ENCODE assay signal across 20 cellular contexts in genomic region chr18:43170586-43170985, GRCh38. TPM values are rescaled to one million over a fixed set of nuclear protein-coding genes. Genes with fewer than 3 reads are reported as not detected.
DNase-seq lines count a peak whose midpoint lies in the region; ATAC-seq, FAIRE-seq and TF ChIP-seq lines count a peak whose summit lies in the region.
"Had no signal": no experiment of that assay in that cellular context is flagged by ENCODE, and none has a peak within 500 bp of the region (broad histone marks: within the 10 kb centered on the region; RNA-seq: fewer than 3 reads in every experiment).

No MANE protein-coding gene starts in this region.

- intact Hi-C loops in pancreas (cut with DNase I) (no loop called here), Right ventricle myocardium superior (cut with DNase I) (no loop called here)

- FAIRE-seq in pancreas (lab: Jason Lieb, UNC), result no peak
- FAIRE-seq: RCC 7860 had no signal

- no peak overlapping the region for H3K4me3 Mint-ChIP-seq in H9
- H3K4me3 Mint-ChIP-seq in stimulated activated naive B cell treated with anti-CD40 and anti-IgM and Interleukin-4, amounts not matched to agents 10 μg/mL and 1 μg/mL and 100 μg/mL, for 72 hours, result no peak overlapping the region

- H3K9me2 ChIP-seq in OCI-LY1 (ENCODE audit: low read depth, low read length), result no peaks in the 10 kb centered on the region

- no peaks in the 10 kb centered on the region for H3K4me1 ChIP-seq in H9 (ENCODE audit: insufficient read depth, low read length)
- no peaks in the 10 kb centered on the region for H3K4me1 ChIP-seq in OCI-LY1 (ENCODE audit: insufficient read depth, low read length, severe bottlenecking)
- no peaks in the 10 kb centered on the region for H3K4me1 ChIP-seq in pancreas
- H3K4me1 ChIP-seq: BLaER1 had no signal

- no peaks in the 10 kb centered on the region for H3K23me2 ChIP-seq in H9 (ENCODE audit: insufficient read length, low read depth, low read length, poor library complexity, severe bottlenecking)

- peaks cover 18 to 21% of the 10 kb centered on the region in 2 experiments; a peak in 4 of 5 replicates for H3K9me3 Mint-ChIP-seq in H9
- H3K9me3 Mint-ChIP-seq in stimulated activated naive B cell treated with anti-CD40 and anti-IgM and Interleukin-4, amounts not matched to agents 10 μg/mL and 1 μg/mL and 100 μg/mL, for 72 hours, result peaks cover 7 to 11% of the 10 kb centered on the region in 2 donors

- no peak overlapping the region for H4K5ac ChIP-seq in H9 (ENCODE audit: insufficient read length, low read depth, low read length)

- DNase-seq in ELF-1 (ENCODE audit: low read depth, low spot score) (peak; percentile 6), H9 (peak; percentile 45), fibroblast of the aortic adventitia (ENCODE audit: low read depth) (no peak), pancreas (no peak), Right ventricle myocardium superior (no peak)
- DNase-seq in stimulated activated naive B cell treated with anti-CD40 and anti-IgM and Interleukin-4, amounts not matched to agents 10 μg/mL and 1 μg/mL and 100 μg/mL, for 72 hours, result no peak
- DNase-seq: DMS153, IMR-90, NCI-H1105, NCI-H187, NCI-H446, SHP77 treated with DMSO at 0.1 percent for 48 hours had no signal

- H3K9me3 ChIP-seq in H9 (ENCODE audit: control insufficient read depth, low read depth, low read length) (peaks cover 18% of the 10 kb centered on the region), OCI-LY1 (ENCODE audit: low read length) (no peaks in the 10 kb centered on the region), pancreas (no peaks in the 10 kb centered on the region)

- H3K27me3 ChIP-seq in H9 (ENCODE audit: insufficient read depth, low read length) (no peaks in the 10 kb centered on the region), OCI-LY1 (ENCODE audit: insufficient read depth, low read length) (no peaks in the 10 kb centered on the region), pancreas (no peaks in the 10 kb centered on the region)
- H3K27me3 ChIP-seq: BLaER1 had no signal

- H4K8ac ChIP-seq in H9 (replicated peaks; ENCODE audit: insufficient read length, low read depth, low read length), result no peak overlapping the region

- H3K4me2 ChIP-seq in H9 (ENCODE audit: insufficient read depth, insufficient read length, low read length), result no peak overlapping the region
- H3K4me2 ChIP-seq in OCI-LY1 (ENCODE audit: low read length), result no peak overlapping the region
- H3K4me2 ChIP-seq: BLaER1 had no signal

- no peak overlapping the region for H3K27ac Mint-ChIP-seq in H9
- no peak overlapping the region for H3K27ac Mint-ChIP-seq in stimulated activated naive B cell treated with anti-CD40 and anti-IgM and Interleukin-4, amounts not matched to agents 10 μg/mL and 1 μg/mL and 100 μg/mL, for 72 hours

- H3K79me2 ChIP-seq in H9 (ENCODE audit: insufficient read depth, low read length) (peaks cover 2% of the 10 kb centered on the region; the same call in 1 of the 2 replicates), OCI-LY1 (ENCODE audit: insufficient read depth, low read length) (no peaks in the 10 kb centered on the region)

- no peaks in the 10 kb centered on the region for H3K4me1 Mint-ChIP-seq in H9
- no peaks in the 10 kb centered on the region for H3K4me1 Mint-ChIP-seq in stimulated activated naive B cell treated with anti-CD40 and anti-IgM and Interleukin-4, amounts not matched to agents 10 μg/mL and 1 μg/mL and 100 μg/mL, for 72 hours

- H2BK15ac ChIP-seq in H9 (ENCODE audit: low read depth, low read length), result no peak overlapping the region

- TF ChIP-seq CTCF in H9 (conservative IDR thresholded peaks at IDR 0.05), result peak; percentile 64
- TF ChIP-seq CTCF in OCI-LY1 (IDR thresholded peaks at IDR 0.05; ENCODE audit: low read length), result peak; percentile 42; the same call in 1 of the 2 replicates
- TF ChIP-seq CTCF in fibroblast of the aortic adventitia (IDR thresholded peaks at IDR 0.05; ENCODE audit: insufficient read depth, low read length), result peak; percentile 3
- TF ChIP-seq CTCF in pancreas (IDR thresholded peaks at IDR 0.05), result no peak

- no peak overlapping the region for H2BK5ac ChIP-seq in H9 (ENCODE audit: insufficient read length, low read length)

- H4K91ac ChIP-seq in H9 (ENCODE audit: insufficient read length, low read depth, low read length), result no peak overlapping the region

- H2AK5ac ChIP-seq in H9 (ENCODE audit: insufficient read length, low read length), result no peak overlapping the region

- ATAC-seq in HG02623 (IDR thresholded peaks at IDR 0.05; ENCODE audit: unreplicated experiment) (no peak), pancreas (no peak), Right ventricle myocardium superior (ENCODE audit: poor library complexity) (no peak)
- no peak for ATAC-seq in stimulated activated naive B cell treated with anti-CD40 and anti-IgM and Interleukin-4, amounts not matched to agents 10 μg/mL and 1 μg/mL and 100 μg/mL, for 72 hours (replicated peaks)
- ATAC-seq: HCT116 had no signal

- H2BK12ac ChIP-seq in H9 (ENCODE audit: insufficient read length, low read depth, low read length), result no peak overlapping the region

- no peak overlapping the region for H2BK120ac ChIP-seq in H9 (ENCODE audit: low read depth, low read length, poor library complexity, severe bottlenecking)

- H4K20me1 ChIP-seq in H9 (ENCODE audit: control insufficient read depth, insufficient read depth, insufficient read length) (no peaks in the 10 kb centered on the region), OCI-LY1 (ENCODE audit: insufficient read depth, low read length) (no peaks in the 10 kb centered on the region)
- H4K20me1 ChIP-seq: BLaER1 had no signal

- H2BK20ac ChIP-seq in H9 (ENCODE audit: low read depth, low read length, poor library complexity, severe bottlenecking), result no peak overlapping the region

- no peak overlapping the region for H3T11ph ChIP-seq in H9 (ENCODE audit: low read length)

- no peak overlapping the region for H3K23ac ChIP-seq in H9 (ENCODE audit: insufficient read length, low read depth, low read length)

- H3K4ac ChIP-seq in H9 (ENCODE audit: low read depth, low read length), result no peak overlapping the region

- no peaks in the 10 kb centered on the region; the same call in 1 of the 2 replicates for H3K27me3 Mint-ChIP-seq in H9 (ENCODE audit: low read depth)
- H3K27me3 Mint-ChIP-seq in stimulated activated naive B cell treated with anti-CD40 and anti-IgM and Interleukin-4, amounts not matched to agents 10 μg/mL and 1 μg/mL and 100 μg/mL, for 72 hours, result no peaks in the 10 kb centered on the region

- H3K36me3 ChIP-seq in OCI-LY1 (ENCODE audit: insufficient read depth, low read length), result no peaks in the 10 kb centered on the region
- H3K36me3 ChIP-seq in pancreas, result no peaks in the 10 kb centered on the region
- H3K36me3 ChIP-seq: BLaER1 had no signal

- H3K14ac ChIP-seq in H9 (ENCODE audit: insufficient read depth, low read length), result no peak overlapping the region

- no peak overlapping the region for H3K4me3 ChIP-seq in OCI-LY1 (ENCODE audit: low read depth, low read length, poor library complexity, severe bottlenecking)
- H3K4me3 ChIP-seq in fibroblast of the aortic adventitia (ENCODE audit: low read depth, low read length), result no peak overlapping the region
- H3K4me3 ChIP-seq in pancreas, result no peak overlapping the region
- H3K4me3 ChIP-seq: BLaER1 had no signal

- no peaks in the 10 kb centered on the region for H3K79me1 ChIP-seq in H9 (ENCODE audit: insufficient read depth, low read depth, low read length, poor library complexity, severe bottlenecking)

- peaks cover 13 to 32% (median 27%) of the 10 kb centered on the region in 3 experiments; a peak in 6 of 7 replicates for H3K36me3 Mint-ChIP-seq in H9 (ENCODE audit: insufficient read depth in 1 of 3, low read depth in 3 of 3)
- H3K36me3 Mint-ChIP-seq in stimulated activated naive B cell treated with anti-CD40 and anti-IgM and Interleukin-4, amounts not matched to agents 10 μg/mL and 1 μg/mL and 100 μg/mL, for 72 hours, result no peaks in the 10 kb centered on the region

- no peak overlapping the region for H3K56ac ChIP-seq in H9 (ENCODE audit: insufficient read length, low read depth, low read length)

- H3K9ac ChIP-seq in H9 (ENCODE audit: extremely low read depth, insufficient read length, low read length) (no peak overlapping the region), OCI-LY1 (ENCODE audit: low read length) (no peak overlapping the region)
- H3K9ac ChIP-seq: BLaER1 had no signal

- no peak overlapping the region for H2AFZ ChIP-seq in H9 (ENCODE audit: low read length)
- H2AFZ ChIP-seq in OCI-LY1 (ENCODE audit: low read length), result no peak overlapping the region

- H3K27ac ChIP-seq in H9 (ENCODE audit: insufficient read length, low read depth, low read length) (no peak overlapping the region), OCI-LY1 (ENCODE audit: low read depth, low read length, poor library complexity, severe bottlenecking) (no peak overlapping the region), pancreas (no peak overlapping the region)
- H3K27ac ChIP-seq: BLaER1 had no signal

- no peak overlapping the region for H3K18ac ChIP-seq in H9 (ENCODE audit: insufficient read length, low read depth, low read length)

- no peaks in the 10 kb centered on the region for H3F3A ChIP-seq in OCI-LY1 (ENCODE audit: insufficient read depth, low read length)

- WGBS in H9 (ENCODE audit: extremely low coverage, insufficient read length, low lambda C conversion rate), result no CpG with 5 or more reads among the region's 4 CpGs
- WGBS in pancreas, 2 donors, result 48 to 51% methylated on average over 4 of the region's 4 CpGs

RNA-seq across cellular contexts. Expression of gene RIT2, which starts 55.1 kb away (rescaled TPM):
- total RNA-seq in H9 (2021) (1.2 and 1.3 TPM in 2 replicates), fibroblast of the aortic adventitia (ENCODE audit: low replicate concordance) (not detected in 2 replicates), pancreas (not detected), Right ventricle myocardium superior (not detected)
- polyA plus RNA-seq in pancreas, result under 1 TPM in 1 of 2 donors, not detected in 1; 0.12 TPM
- total RNA-seq: G401; HT-29; IMR-90; T-helper 2 cell treated with Interferon-gamma antibody and Interleukin-4, amounts not matched to agents 100 ng/mL and 5 ng/mL, for 36 hours had no signal
- polyA plus RNA-seq: IMR-90 had no signal

Comparison
In these comparisons a context has a peak if more than half of its experiments do, and no peak if none do; other contexts are left out.
1. DNase-seq: peak in ELF-1 (single experiment) and H9 (single experiment); none in fibroblast of the aortic adventitia (single experiment), stimulated activated naive B cell treated with anti-CD40 and anti-IgM and Interleukin-4, amounts not matched to agents 10 μg/mL and 1 μg/mL and 100 μg/mL, for 72 hours (single experiment), pancreas (0 of 6) and Right ventricle myocardium superior (single experiment).
2. CTCF ChIP-seq: peak in H9 (single experiment), OCI-LY1 (single experiment) and fibroblast of the aortic adventitia (single experiment); none in pancreas (0 of 4).